8 cellular contexts compared by ENCODE assay signal in the genomic region with DNA sequence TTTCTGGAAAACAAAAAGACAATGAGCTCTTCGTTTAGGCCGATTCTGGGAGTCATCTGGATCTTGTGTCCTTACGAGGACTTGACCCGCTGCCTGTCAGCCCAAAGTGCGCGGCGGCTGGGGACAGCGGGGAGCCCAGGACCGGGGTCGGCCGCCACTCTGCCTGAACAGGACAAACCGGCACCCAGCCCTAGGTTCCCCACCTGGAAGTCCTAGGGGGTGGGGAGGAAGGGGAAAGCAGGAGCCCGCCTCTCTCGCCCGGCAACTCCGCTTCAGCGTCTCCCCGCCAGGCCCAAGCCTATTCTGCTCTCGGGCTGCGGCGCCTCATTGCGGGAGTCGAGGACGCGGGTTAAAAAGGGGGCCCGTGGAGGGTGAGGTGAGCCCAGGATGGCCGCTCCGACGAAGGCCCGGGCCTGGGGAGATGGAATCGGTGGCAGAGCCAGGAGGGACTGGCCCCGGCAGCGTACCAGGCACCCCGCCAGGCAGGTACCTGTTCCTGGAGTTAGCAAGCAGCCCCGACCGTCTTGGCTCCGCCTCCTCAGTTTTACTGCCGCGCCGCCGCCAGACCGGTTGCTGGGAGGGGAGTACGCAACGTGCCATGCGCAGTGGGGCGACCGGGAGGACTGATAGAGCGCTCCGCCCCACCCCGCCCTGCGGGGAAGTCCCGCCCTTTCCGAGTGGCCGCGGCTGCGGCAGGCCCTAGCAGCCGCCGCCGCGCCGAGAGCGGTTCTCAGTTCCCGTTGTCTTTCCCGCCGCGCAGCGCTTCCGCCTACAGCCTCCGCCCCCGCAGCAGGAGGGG. TPM values are rescaled to one million over a fixed set of nuclear protein-coding genes. Genes with fewer than 3 reads are reported as not detected.
DNase-seq lines count a peak whose midpoint lies in the region; ATAC-seq and TF ChIP-seq lines count a peak whose summit lies in the region.

A gene with protein sequence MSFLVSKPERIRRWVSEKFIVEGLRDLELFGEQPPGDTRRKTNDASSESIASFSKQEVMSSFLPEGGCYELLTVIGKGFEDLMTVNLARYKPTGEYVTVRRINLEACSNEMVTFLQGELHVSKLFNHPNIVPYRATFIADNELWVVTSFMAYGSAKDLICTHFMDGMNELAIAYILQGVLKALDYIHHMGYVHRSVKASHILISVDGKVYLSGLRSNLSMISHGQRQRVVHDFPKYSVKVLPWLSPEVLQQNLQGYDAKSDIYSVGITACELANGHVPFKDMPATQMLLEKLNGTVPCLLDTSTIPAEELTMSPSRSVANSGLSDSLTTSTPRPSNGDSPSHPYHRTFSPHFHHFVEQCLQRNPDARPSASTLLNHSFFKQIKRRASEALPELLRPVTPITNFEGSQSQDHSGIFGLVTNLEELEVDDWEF (minus strand): TSS at position 549 of the 799 bp plus-strand sequence. CDS start 13,430 bp downstream, outside the sequence.

- POLR2A ChIA-PET in AG04449 (lab: Yijun Ruan, JAX), result interaction anchor here (0.8 kb wide), 1 partner anchor 42 kb away, joined by 4 read pairs; a partner anchor contains a TSS
- POLR2A ChIA-PET in WTC11 (lab: Charles Lee), result interaction anchor here (1.0 to 2.9 kb wide), 2 partner anchors 30 to 32 kb away, joined by 3 to 12 read pairs; a partner anchor contains a TSS

- H3K9me3 Mint-ChIP-seq in WTC11 (no peaks in the 10 kb centered on the region), immature natural killer cell (no peaks in the 10 kb centered on the region)

- H3K4me3 ChIP-seq in AG04449 (ENCODE audit: low read depth, low read length), result peak within 1 kb of the TSS; percentile 85
- H3K4me3 ChIP-seq in cardiac fibroblast (replicated peaks in 1 of 2; ENCODE audit: low read depth in 2 of 2, low read length in 2 of 2), result peak within 1 kb of the TSS; percentile 89 to 94
- H3K4me3 ChIP-seq in spleen, result peak within 1 kb of the TSS; percentile 52 to 96 (median 80)

- peaks cover 0 to 18% (median 14%) of the 10 kb centered on the region in 6 donors for H3K36me3 ChIP-seq in spleen

- H3K9me3 ChIP-seq in spleen, result no peaks in the 10 kb centered on the region

- H3K4me1 Mint-ChIP-seq in WTC11 (peaks cover 8% of the 10 kb centered on the region), immature natural killer cell (peaks cover 22 to 23% of the 10 kb centered on the region in 2 donors)

- ATAC-seq in GM18907 (IDR thresholded peaks at IDR 0.05; ENCODE audit: unreplicated experiment) (peak; percentile 85), HG03159 (IDR thresholded peaks at IDR 0.05; ENCODE audit: unreplicated experiment) (peak; percentile 85), WTC11 (peak; percentile 97)

- H3K4me1 ChIP-seq in spleen, result peaks cover 7 to 65% (median 16%) of the 10 kb centered on the region in 6 donors

- H3K4me3 Mint-ChIP-seq in WTC11 (peak within 1 kb of the TSS; percentile 97), immature natural killer cell (peak within 1 kb of the TSS; percentile 87 to 98 (median 89))

- H3K27me3 Mint-ChIP-seq in WTC11 (ENCODE audit: low read depth) (no peaks in the 10 kb centered on the region), immature natural killer cell (ENCODE audit: low read depth in 3 of 3) (peaks cover 0 to 7% (median 3%) of the 10 kb centered on the region in 3 donors)

- TF ChIP-seq CTCF in AG04449 (IDR thresholded peaks at IDR 0.05; ENCODE audit: insufficient read depth, low read length, missing control alignments) (no peak), WTC11 (IDR thresholded peaks at IDR 0.05) (no peak), cardiac fibroblast (IDR thresholded peaks at IDR 0.05; ENCODE audit: low read depth, low read length) (no peak), spleen (IDR thresholded peaks at IDR 0.05 in 8 of 11, conservative IDR thresholded peaks at IDR 0.05 in 3 of 11) (peak in 4 of 11 experiments; percentile 5 to 40 (median 16))

- CTCF ChIA-PET in AG04449 (lab: Yijun Ruan, JAX), result interaction anchor here (0.6 to 1.0 kb wide), 2 partner anchors 87 to 130 kb away, joined by 3 to 4 read pairs; a partner anchor contains a TSS
- CTCF ChIA-PET in WTC11 (lab: Charles Lee), result interaction anchor here (0.9 to 1.2 kb wide), 6 partner anchors 31 to 129 kb away, joined by 3 to 7 read pairs (median 4); a partner anchor contains a TSS

- H3K27ac Mint-ChIP-seq in WTC11 (peak within 1 kb of the TSS; percentile 99), immature natural killer cell (peak within 1 kb of the TSS; percentile 92 to 97 (median 96))

- TF ChIP-seq POLR2A in spleen (IDR thresholded peaks at IDR 0.05), result peak; percentile 47 to 83 (median 79)

- peak; percentile 59 for DNase-seq in AG04449 (ENCODE audit: low read depth, low spot score)
- peak; percentile 98 for DNase-seq in NCI-H2227 treated with DMSO at 0.1 percent for 48 hours (lab: John Stamatoyannopoulos, UW)
- DNase-seq in WTC11 (ENCODE audit: low spot score), result peak; percentile 99
- DNase-seq in cardiac fibroblast (ENCODE audit: low read depth in 2 of 2), result peak; percentile 96 to 97
- peak; percentile 97 to 98 (median 98) for DNase-seq in immature natural killer cell
- DNase-seq in spleen, result peak; percentile 100

- no peaks in the 10 kb centered on the region for H3K27me3 ChIP-seq in spleen (replicated peaks in 1 of 7)

- intact Hi-C loops in spleen (cut with DNase I; ENCODE audit: low total_unique reads), result loop anchor here (10.0 kb wide), 1 partner anchor 47 kb away; no protein-coding TSS in a partner anchor

- H3K27ac ChIP-seq in spleen, result peak within 1 kb of the TSS; percentile 80 to 99 (median 98)

- H3K36me3 Mint-ChIP-seq in WTC11, result peaks cover 9% of the 10 kb centered on the region
- H3K36me3 Mint-ChIP-seq in immature natural killer cell, result peaks cover 0 to 7% (median 7%) of the 10 kb centered on the region in 3 donors

- WGBS in spleen, 5 donors, result 0 to 2% (median 0%) methylated on average over 44 to 70 of the region's 70 CpGs

TF ChIP-seq in WTC11, 78 proteins besides CTCF, POLR2A, EP300 and RAD21 (continues in another document):
- TF ChIP-seq, protein P1, sequence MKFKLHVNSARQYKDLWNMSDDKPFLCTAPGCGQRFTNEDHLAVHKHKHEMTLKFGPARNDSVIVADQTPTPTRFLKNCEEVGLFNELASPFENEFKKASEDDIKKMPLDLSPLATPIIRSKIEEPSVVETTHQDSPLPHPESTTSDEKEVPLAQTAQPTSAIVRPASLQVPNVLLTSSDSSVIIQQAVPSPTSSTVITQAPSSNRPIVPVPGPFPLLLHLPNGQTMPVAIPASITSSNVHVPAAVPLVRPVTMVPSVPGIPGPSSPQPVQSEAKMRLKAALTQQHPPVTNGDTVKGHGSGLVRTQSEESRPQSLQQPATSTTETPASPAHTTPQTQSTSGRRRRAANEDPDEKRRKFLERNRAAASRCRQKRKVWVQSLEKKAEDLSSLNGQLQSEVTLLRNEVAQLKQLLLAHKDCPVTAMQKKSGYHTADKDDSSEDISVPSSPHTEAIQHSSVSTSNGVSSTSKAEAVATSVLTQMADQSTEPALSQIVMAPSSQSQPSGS (CRISPR knock-in tag; IDR thresholded peaks at IDR 0.05; ENCODE audit: borderline replicate concordance, low read depth), result no peak
- TF ChIP-seq TCF7 (CRISPR knock-in tag; IDR thresholded peaks at IDR 0.05; ENCODE audit: low read depth) (no peak), ZNF232 (CRISPR knock-in tag; IDR thresholded peaks at IDR 0.05) (peak; percentile 92), SMAD3 (CRISPR knock-in tag; IDR thresholded peaks at IDR 0.05; ENCODE audit: borderline replicate concordance) (no peak), FOXP1 (CRISPR knock-in tag; IDR thresholded peaks at IDR 0.05; ENCODE audit: borderline replicate concordance) (peak; percentile 77), SP1 (CRISPR knock-in tag; conservative IDR thresholded peaks at IDR 0.05) (peak; percentile 72; the same call in 1 of the 2 replicates), FOXJ3 (CRISPR knock-in tag; IDR thresholded peaks at IDR 0.05; ENCODE audit: borderline replicate concordance) (no peak), CREM (CRISPR knock-in tag; IDR thresholded peaks at IDR 0.05) (0 out of 2 replicates have a peak, but pooled peaks have one; percentile 55), NFATC4 (CRISPR knock-in tag; IDR thresholded peaks at IDR 0.05) (no peak)
- TF ChIP-seq, protein P2, sequence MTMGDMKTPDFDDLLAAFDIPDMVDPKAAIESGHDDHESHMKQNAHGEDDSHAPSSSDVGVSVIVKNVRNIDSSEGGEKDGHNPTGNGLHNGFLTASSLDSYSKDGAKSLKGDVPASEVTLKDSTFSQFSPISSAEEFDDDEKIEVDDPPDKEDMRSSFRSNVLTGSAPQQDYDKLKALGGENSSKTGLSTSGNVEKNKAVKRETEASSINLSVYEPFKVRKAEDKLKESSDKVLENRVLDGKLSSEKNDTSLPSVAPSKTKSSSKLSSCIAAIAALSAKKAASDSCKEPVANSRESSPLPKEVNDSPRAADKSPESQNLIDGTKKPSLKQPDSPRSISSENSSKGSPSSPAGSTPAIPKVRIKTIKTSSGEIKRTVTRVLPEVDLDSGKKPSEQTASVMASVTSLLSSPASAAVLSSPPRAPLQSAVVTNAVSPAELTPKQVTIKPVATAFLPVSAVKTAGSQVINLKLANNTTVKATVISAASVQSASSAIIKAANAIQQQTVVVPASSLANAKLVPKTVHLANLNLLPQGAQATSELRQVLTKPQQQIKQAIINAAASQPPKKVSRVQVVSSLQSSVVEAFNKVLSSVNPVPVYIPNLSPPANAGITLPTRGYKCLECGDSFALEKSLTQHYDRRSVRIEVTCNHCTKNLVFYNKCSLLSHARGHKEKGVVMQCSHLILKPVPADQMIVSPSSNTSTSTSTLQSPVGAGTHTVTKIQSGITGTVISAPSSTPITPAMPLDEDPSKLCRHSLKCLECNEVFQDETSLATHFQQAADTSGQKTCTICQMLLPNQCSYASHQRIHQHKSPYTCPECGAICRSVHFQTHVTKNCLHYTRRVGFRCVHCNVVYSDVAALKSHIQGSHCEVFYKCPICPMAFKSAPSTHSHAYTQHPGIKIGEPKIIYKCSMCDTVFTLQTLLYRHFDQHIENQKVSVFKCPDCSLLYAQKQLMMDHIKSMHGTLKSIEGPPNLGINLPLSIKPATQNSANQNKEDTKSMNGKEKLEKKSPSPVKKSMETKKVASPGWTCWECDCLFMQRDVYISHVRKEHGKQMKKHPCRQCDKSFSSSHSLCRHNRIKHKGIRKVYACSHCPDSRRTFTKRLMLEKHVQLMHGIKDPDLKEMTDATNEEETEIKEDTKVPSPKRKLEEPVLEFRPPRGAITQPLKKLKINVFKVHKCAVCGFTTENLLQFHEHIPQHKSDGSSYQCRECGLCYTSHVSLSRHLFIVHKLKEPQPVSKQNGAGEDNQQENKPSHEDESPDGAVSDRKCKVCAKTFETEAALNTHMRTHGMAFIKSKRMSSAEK (CRISPR knock-in tag; IDR thresholded peaks at IDR 0.05; ENCODE audit: borderline replicate concordance), result no peak

RNA-seq across cellular contexts. Expression of the gene that starts here (rescaled TPM):
- total RNA-seq in WTC11 (2021) (36.6 to 43.1 TPM (median 41.2 TPM) in 3 replicates), spleen (10 to 100 TPM; 43.9 to 72.0 (median 60.7) TPM)
- polyA plus RNA-seq in immature natural killer cell (10 to 100 TPM; 22.3 to 34.9 (median 33.0) TPM), spleen (10 to 100 TPM; 20.5 to 31.3 (median 26.6) TPM)

Comparison
In these comparisons a context has a peak if more than half of its experiments do, and no peak if none do; other contexts are left out.
1. Peak in every context shown above with its lines: DNase-seq, ATAC-seq, H3K4me3 ChIP-seq and H3K27ac ChIP-seq.